In the genomic region with DNA sequence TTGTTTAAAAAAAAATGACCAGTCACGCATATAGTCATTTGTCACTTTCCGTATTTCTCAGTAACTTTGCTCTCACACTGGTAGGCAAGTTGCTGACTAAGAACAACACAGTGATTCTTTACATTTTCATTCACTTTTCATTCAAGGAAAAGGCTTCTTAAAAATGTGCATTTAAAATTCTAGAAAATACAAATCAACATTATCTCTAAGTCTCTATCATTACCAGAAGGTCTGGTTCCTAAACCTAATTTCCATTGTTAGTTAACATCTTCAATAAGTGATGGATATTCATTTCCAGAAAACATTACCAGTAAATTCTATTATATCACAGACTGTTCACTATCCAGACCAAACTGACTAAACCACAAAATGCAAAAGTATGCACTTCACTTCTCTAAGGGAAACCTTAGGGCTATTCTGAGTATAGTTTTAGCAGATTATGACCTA, we compare ENCODE assay signal across 13 cellular contexts.
A peak's percentile ranks its signal among the peaks of the same experiment; 100 is the strongest.
DNase-seq lines count a peak whose midpoint lies in the region; ATAC-seq and TF ChIP-seq lines count a peak whose summit lies in the region.
"Had no signal": no experiment of that assay in that cellular context is flagged by ENCODE, and none has a peak within 500 bp of the region (broad histone marks: within the 10 kb centered on the region; RNA-seq: fewer than 3 reads in every experiment).

No MANE protein-coding gene starts in this region.

- no peaks in the 10 kb centered on the region for H3K9me3 ChIP-seq in MG63
- H3K9me3 ChIP-seq: breast epithelium, spleen had no signal

- no peak for TF ChIP-seq CTCF in chondrocyte (IDR thresholded peaks at IDR 0.05)

- no peak overlapping the region for H3K4me3 ChIP-seq in MG63
- H3K4me3 ChIP-seq: breast epithelium, spleen had no signal

- no peaks in the 10 kb centered on the region for H3K27me3 Mint-ChIP-seq in activated naive CD8-positive, alpha-beta T cell treated with anti-CD3 and anti-CD28 coated beads, Interleukin-2, amount 50 U/mL, for 24 hours
- H3K27me3 Mint-ChIP-seq in activated naive CD8-positive, alpha-beta T cell treated with anti-CD3 and anti-CD28 coated beads for 36 hours = no peaks in the 10 kb centered on the region
- no peaks in the 10 kb centered on the region for H3K27me3 Mint-ChIP-seq in chondrocyte (ENCODE audit: low read depth)
- H3K27me3 Mint-ChIP-seq: naive B cell had no signal

- H3K36me3 Mint-ChIP-seq in activated naive CD8-positive, alpha-beta T cell treated with anti-CD3 and anti-CD28 coated beads, Interleukin-2, amount 50 U/mL, for 24 hours (ENCODE audit: low read depth) = peaks cover 2% of the 10 kb centered on the region
- no peaks in the 10 kb centered on the region for H3K36me3 Mint-ChIP-seq in activated naive CD8-positive, alpha-beta T cell treated with anti-CD3 and anti-CD28 coated beads for 36 hours
- H3K36me3 Mint-ChIP-seq in chondrocyte (ENCODE audit: low read depth) = no peaks in the 10 kb centered on the region
- H3K36me3 Mint-ChIP-seq: naive B cell had no signal

- no peak overlapping the region for H3K4me3 Mint-ChIP-seq in activated naive CD8-positive, alpha-beta T cell treated with anti-CD3 and anti-CD28 coated beads, Interleukin-2, amount 50 U/mL, for 24 hours
- H3K4me3 Mint-ChIP-seq in activated naive CD8-positive, alpha-beta T cell treated with anti-CD3 and anti-CD28 coated beads for 36 hours = no peak overlapping the region
- no peak overlapping the region for H3K4me3 Mint-ChIP-seq in chondrocyte (ENCODE audit: unreplicated experiment)
- H3K4me3 Mint-ChIP-seq: naive B cell had no signal

- no peak for DNase-seq in activated naive CD8-positive, alpha-beta T cell treated with anti-CD3 and anti-CD28 coated beads, Interleukin-2, amount 50 U/mL, for 24 hours
- no peak for DNase-seq in activated naive CD8-positive, alpha-beta T cell treated with anti-CD3 and anti-CD28 coated beads for 36 hours
- DNase-seq in NCI-H2029 treated with DMSO at 0.1 percent for 48 hours (lab: John Stamatoyannopoulos, UW) (no peak), NCI-H748 (lab: John Stamatoyannopoulos, UW; ENCODE audit: unreplicated experiment) (no peak), MG63 (no peak), chondrocyte (ENCODE audit: low spot score) (no peak)
- DNase-seq: activated CD8-positive, alpha-beta memory T cell treated with anti-CD3 and anti-CD28 coated beads, Interleukin-2, amount 50 U/mL, for 4 hours; naive B cell; NCI-H1092; spleen had no signal

- no peaks in the 10 kb centered on the region for H3K9me3 Mint-ChIP-seq in activated naive CD8-positive, alpha-beta T cell treated with anti-CD3 and anti-CD28 coated beads, Interleukin-2, amount 50 U/mL, for 24 hours
- H3K9me3 Mint-ChIP-seq in activated naive CD8-positive, alpha-beta T cell treated with anti-CD3 and anti-CD28 coated beads for 36 hours = no peaks in the 10 kb centered on the region
- no peaks in the 10 kb centered on the region for H3K9me3 Mint-ChIP-seq in chondrocyte (ENCODE audit: low read depth)
- H3K9me3 Mint-ChIP-seq: naive B cell had no signal

- ATAC-seq in activated naive CD8-positive, alpha-beta T cell treated with anti-CD3 and anti-CD28 coated beads, Interleukin-2, amount 50 U/mL, for 24 hours = peak; percentile 33
- peak; percentile 84 for ATAC-seq in GM21576 (IDR thresholded peaks at IDR 0.05; ENCODE audit: unreplicated experiment)
- ATAC-seq in HG03103 (IDR thresholded peaks at IDR 0.05; ENCODE audit: low read depth, unreplicated experiment) = peak; percentile 87

- peaks cover 3% of the 10 kb centered on the region for H3K4me1 Mint-ChIP-seq in activated naive CD8-positive, alpha-beta T cell treated with anti-CD3 and anti-CD28 coated beads, Interleukin-2, amount 50 U/mL, for 24 hours
- H3K4me1 Mint-ChIP-seq in activated naive CD8-positive, alpha-beta T cell treated with anti-CD3 and anti-CD28 coated beads for 36 hours = no peaks in the 10 kb centered on the region
- H3K4me1 Mint-ChIP-seq in chondrocyte (ENCODE audit: low read depth) = no peaks in the 10 kb centered on the region
- H3K4me1 Mint-ChIP-seq: naive B cell had no signal

- H3K27me3 ChIP-seq in MG63 = no peaks in the 10 kb centered on the region
- H3K27me3 ChIP-seq: breast epithelium, spleen had no signal

- H3K27ac Mint-ChIP-seq in activated naive CD8-positive, alpha-beta T cell treated with anti-CD3 and anti-CD28 coated beads, Interleukin-2, amount 50 U/mL, for 24 hours = no peak overlapping the region
- no peak overlapping the region for H3K27ac Mint-ChIP-seq in activated naive CD8-positive, alpha-beta T cell treated with anti-CD3 and anti-CD28 coated beads for 36 hours
- no peak overlapping the region for H3K27ac Mint-ChIP-seq in chondrocyte (ENCODE audit: unreplicated experiment)
- H3K27ac Mint-ChIP-seq: naive B cell had no signal

- 0 out of 2 replicates have a peak, but pooled peaks cover 2% of the 10 kb centered on the region for H3K36me3 ChIP-seq in MG63
- H3K36me3 ChIP-seq: breast epithelium, spleen had no signal

Comparison
In these comparisons a context has a peak if more than half of its experiments do, and no peak if none do; other contexts are left out.
1. ATAC-seq: peak in every context shown above with its lines; median percentile 87 in HG03103; 84 in GM21576; 33 in activated naive CD8-positive, alpha-beta T cell treated with anti-CD3 and anti-CD28 coated beads, Interleukin-2, amount 50 U/mL, for 24 hours.